In genomic region chr13:28159057-28159456, GRCh38 we compare ENCODE assay signal across 10 cellular contexts. TPM values are rescaled to one million over a fixed set of nuclear protein-coding genes. Genes with fewer than 3 reads are reported as not detected.
"Had no signal": no experiment of that assay in that cellular context is flagged by ENCODE, and none has a peak within 500 bp of the region (broad histone marks: within the 10 kb centered on the region; RNA-seq: fewer than 3 reads in every experiment).

No MANE protein-coding gene starts in this region.

- H3K27me3 Mint-ChIP-seq: IgD-negative memory B cell had no signal

- DNase-seq: IMR-90, KBM-7, KG1 had no signal

- H3K9ac ChIP-seq: KMS-11 had no signal

- H3K4me2 ChIP-seq: KMS-11 had no signal

- H3K27ac ChIP-seq: HL-60, KMS-11 had no signal

- FAIRE-seq: HepG2, HTR-8/SVneo had no signal

- H3K4me3 Mint-ChIP-seq: IgD-negative memory B cell had no signal

- ATAC-seq: HepG2 had no signal

RNA-seq across cellular contexts. Expression of gene FLT3, which starts 58.7 kb away (rescaled TPM):
- total RNA-seq: HepG2, HT-29, HT1080, IMR-90 had no signal
- polyA plus RNA-seq: HepG2, IMR-90 had no signal
